In genomic region chr2:112664689-112665088, GRCh38 we compare ENCODE assay signal across 22 cellular contexts. TPM values are rescaled to one million over a fixed set of nuclear protein-coding genes. Genes with fewer than 3 reads are reported as not detected.
DNase-seq lines count a peak whose midpoint lies in the region; ATAC-seq, FAIRE-seq and TF ChIP-seq lines count a peak whose summit lies in the region.
"Had no signal": no experiment of that assay in that cellular context is flagged by ENCODE, and none has a peak within 500 bp of the region (broad histone marks: within the 10 kb centered on the region; RNA-seq: fewer than 3 reads in every experiment).

No MANE protein-coding gene starts in this region.

- no peak for FAIRE-seq in GM12892 (lab: Jason Lieb, UNC)
- FAIRE-seq: TTC549 had no signal

- no peaks in the 10 kb centered on the region for H3K27me3 Mint-ChIP-seq in T-helper 1 cell treated with Interleukin-12 subunit alpha and Interleukin-12 subunit beta and Interleukin-4 antibody, amounts not matched to agents 30 μg/mL and 1 μg/mL, for 36 hours (ENCODE audit: low read depth)
- H3K27me3 Mint-ChIP-seq in activated T-helper 1 cell treated with anti-CD3 and anti-CD28 coated beads, Interleukin-12 subunit alpha, Interleukin-12 subunit beta, Interleukin-2, Interleukin-4 antibody, amounts not matched to agents 30 ng/mL and 10 ng/mL and 1 ng/mL, durations not matched to agents 14 hours and 24 hours and 36 hours (ENCODE audit: insufficient read depth): no peaks in the 10 kb centered on the region
- no peaks in the 10 kb centered on the region for H3K27me3 Mint-ChIP-seq in natural killer cell treated with Interleukin-12 subunit alpha and Interleukin-12 subunit beta and Interleukin-15 and Interleukin-18, amount 100 ng/mL, for 72 hours
- H3K27me3 Mint-ChIP-seq: activated CD4-positive, alpha-beta T cell treated with anti-CD3 and anti-CD28 coated beads, Interleukin-2, amount 10 ng/mL, durations not matched to agents 24 days and 14 days; stimulated activated naive CD8-positive, alpha-beta T cell treated with anti-CD3 and anti-CD28 coated beads, Interleukin-15, Interleukin-2, amounts not matched to agents 100 ng/mL and 50 ng/mL, for 24 hours had no signal

- DNase-seq in T-helper 1 cell (no peak), GM12892 (ENCODE audit: insufficient read length) (no peak), glomerular visceral epithelial cell (ENCODE audit: extremely low spot score) (no peak)
- DNase-seq in activated T-helper 1 cell treated with anti-CD3 and anti-CD28 coated beads, Interleukin-12 subunit alpha, Interleukin-12 subunit beta, Interleukin-2, Interleukin-4 antibody, amounts not matched to agents 30 ng/mL and 10 ng/mL and 1 ng/mL, durations not matched to agents 14 hours and 24 hours and 36 hours (ENCODE audit: low spot score): no peak
- DNase-seq in natural killer cell treated with Interleukin-12 subunit alpha and Interleukin-12 subunit beta and Interleukin-15 and Interleukin-18, amount 100 ng/mL, for 72 hours (ENCODE audit: low spot score): no peak
- no peak for DNase-seq in stimulated activated CD4-positive, alpha-beta T cell treated with anti-CD3 and anti-CD28 coated beads, Interleukin-4, amount 100 ng/mL, for 1 hour
- DNase-seq: 8988T; activated CD4-positive, alpha-beta T cell treated with anti-CD3 and anti-CD28 coated beads, Interleukin-2, amount 10 ng/mL, durations not matched to agents 24 days and 14 days; activated naive CD4-positive, alpha-beta T cell treated with Interleukin-2 at 50 U/mL for 16 hours; DMS53; islet precursor cell; NCI-H187 treated with DMSO at 0.1 percent for 48 hours; NCI-H226; ovary; sigmoid colon; trophoblast cell had no signal

- TF ChIP-seq POLR2A in GM12892 (IDR thresholded peaks at IDR 0.05; ENCODE audit: low read depth, low read length): peak; percentile 11; the same call in 1 of the 2 replicates

- intact Hi-C loops in activated T-helper 1 cell treated with anti-CD3 and anti-CD28 coated beads, Interleukin-12 subunit alpha, Interleukin-12 subunit beta, Interleukin-2, Interleukin-4 antibody, amounts not matched to agents 30 ng/mL and 10 ng/mL and 1 ng/mL, durations not matched to agents 14 hours and 24 hours and 36 hours (cut with micrococcal nuclease): loop anchor here (5.0 kb wide), 1 partner anchor 37 kb away; no protein-coding TSS in a partner anchor

- H3K4me1 Mint-ChIP-seq in T-helper 1 cell treated with Interleukin-12 subunit alpha and Interleukin-12 subunit beta and Interleukin-4 antibody, amounts not matched to agents 30 μg/mL and 1 μg/mL, for 36 hours (ENCODE audit: low read depth): peaks cover 30% of the 10 kb centered on the region
- H3K4me1 Mint-ChIP-seq in activated T-helper 1 cell treated with anti-CD3 and anti-CD28 coated beads, Interleukin-12 subunit alpha, Interleukin-12 subunit beta, Interleukin-2, Interleukin-4 antibody, amounts not matched to agents 30 ng/mL and 10 ng/mL and 1 ng/mL, durations not matched to agents 14 hours and 24 hours and 36 hours (ENCODE audit: low read depth): peaks cover 39% of the 10 kb centered on the region
- H3K4me1 Mint-ChIP-seq in natural killer cell treated with Interleukin-12 subunit alpha and Interleukin-12 subunit beta and Interleukin-15 and Interleukin-18, amount 100 ng/mL, for 72 hours (ENCODE audit: low read depth in 2 of 2): peaks cover 25 to 38% of the 10 kb centered on the region in 2 donors

- no peak for ATAC-seq in natural killer cell treated with Interleukin-12 subunit alpha and Interleukin-12 subunit beta and Interleukin-15 and Interleukin-18, amount 100 ng/mL, for 72 hours
- no peak for ATAC-seq in HG03439 (IDR thresholded peaks at IDR 0.05; ENCODE audit: unreplicated experiment)

- H3K4me3 Mint-ChIP-seq in T-helper 1 cell treated with Interleukin-12 subunit alpha and Interleukin-12 subunit beta and Interleukin-4 antibody, amounts not matched to agents 30 μg/mL and 1 μg/mL, for 36 hours: no peak overlapping the region
- no peak overlapping the region for H3K4me3 Mint-ChIP-seq in activated T-helper 1 cell treated with anti-CD3 and anti-CD28 coated beads, Interleukin-12 subunit alpha, Interleukin-12 subunit beta, Interleukin-2, Interleukin-4 antibody, amounts not matched to agents 30 ng/mL and 10 ng/mL and 1 ng/mL, durations not matched to agents 14 hours and 24 hours and 36 hours
- H3K4me3 Mint-ChIP-seq in natural killer cell treated with Interleukin-12 subunit alpha and Interleukin-12 subunit beta and Interleukin-15 and Interleukin-18, amount 100 ng/mL, for 72 hours: no peak overlapping the region
- H3K4me3 Mint-ChIP-seq: activated CD4-positive, alpha-beta T cell treated with anti-CD3 and anti-CD28 coated beads, Interleukin-2, amount 10 ng/mL, durations not matched to agents 24 days and 14 days; stimulated activated naive CD8-positive, alpha-beta T cell treated with anti-CD3 and anti-CD28 coated beads, Interleukin-15, Interleukin-2, amounts not matched to agents 100 ng/mL and 50 ng/mL, for 24 hours had no signal

- no peaks in the 10 kb centered on the region for H3K9me3 Mint-ChIP-seq in T-helper 1 cell treated with Interleukin-12 subunit alpha and Interleukin-12 subunit beta and Interleukin-4 antibody, amounts not matched to agents 30 μg/mL and 1 μg/mL, for 36 hours
- H3K9me3 Mint-ChIP-seq in activated T-helper 1 cell treated with anti-CD3 and anti-CD28 coated beads, Interleukin-12 subunit alpha, Interleukin-12 subunit beta, Interleukin-2, Interleukin-4 antibody, amounts not matched to agents 30 ng/mL and 10 ng/mL and 1 ng/mL, durations not matched to agents 14 hours and 24 hours and 36 hours: no peaks in the 10 kb centered on the region
- H3K9me3 Mint-ChIP-seq in natural killer cell treated with Interleukin-12 subunit alpha and Interleukin-12 subunit beta and Interleukin-15 and Interleukin-18, amount 100 ng/mL, for 72 hours: no peaks in the 10 kb centered on the region
- H3K9me3 Mint-ChIP-seq: activated CD4-positive, alpha-beta T cell treated with anti-CD3 and anti-CD28 coated beads, Interleukin-2, amount 10 ng/mL, durations not matched to agents 24 days and 14 days; stimulated activated naive CD8-positive, alpha-beta T cell treated with anti-CD3 and anti-CD28 coated beads, Interleukin-15, Interleukin-2, amounts not matched to agents 100 ng/mL and 50 ng/mL, for 24 hours had no signal

- H3K27ac Mint-ChIP-seq in T-helper 1 cell treated with Interleukin-12 subunit alpha and Interleukin-12 subunit beta and Interleukin-4 antibody, amounts not matched to agents 30 μg/mL and 1 μg/mL, for 36 hours: peak overlapping the region; percentile 80
- peak overlapping the region; percentile 8 for H3K27ac Mint-ChIP-seq in activated T-helper 1 cell treated with anti-CD3 and anti-CD28 coated beads, Interleukin-12 subunit alpha, Interleukin-12 subunit beta, Interleukin-2, Interleukin-4 antibody, amounts not matched to agents 30 ng/mL and 10 ng/mL and 1 ng/mL, durations not matched to agents 14 hours and 24 hours and 36 hours
- H3K27ac Mint-ChIP-seq in natural killer cell treated with Interleukin-12 subunit alpha and Interleukin-12 subunit beta and Interleukin-15 and Interleukin-18, amount 100 ng/mL, for 72 hours: peak overlapping the region; percentile 5 to 53
- H3K27ac Mint-ChIP-seq: activated CD4-positive, alpha-beta T cell treated with anti-CD3 and anti-CD28 coated beads, Interleukin-2, amount 10 ng/mL, durations not matched to agents 24 days and 14 days; stimulated activated naive CD8-positive, alpha-beta T cell treated with anti-CD3 and anti-CD28 coated beads, Interleukin-15, Interleukin-2, amounts not matched to agents 100 ng/mL and 50 ng/mL, for 24 hours had no signal

- H3K36me3 Mint-ChIP-seq in T-helper 1 cell treated with Interleukin-12 subunit alpha and Interleukin-12 subunit beta and Interleukin-4 antibody, amounts not matched to agents 30 μg/mL and 1 μg/mL, for 36 hours (ENCODE audit: low read depth): peaks cover 58% of the 10 kb centered on the region
- peaks cover 56% of the 10 kb centered on the region for H3K36me3 Mint-ChIP-seq in activated T-helper 1 cell treated with anti-CD3 and anti-CD28 coated beads, Interleukin-12 subunit alpha, Interleukin-12 subunit beta, Interleukin-2, Interleukin-4 antibody, amounts not matched to agents 30 ng/mL and 10 ng/mL and 1 ng/mL, durations not matched to agents 14 hours and 24 hours and 36 hours (ENCODE audit: low read depth)
- peaks cover 35% of the 10 kb centered on the region for H3K36me3 Mint-ChIP-seq in natural killer cell treated with Interleukin-12 subunit alpha and Interleukin-12 subunit beta and Interleukin-15 and Interleukin-18, amount 100 ng/mL, for 72 hours

RNA-seq across cellular contexts. Expression of gene SLC20A1, which starts 18.9 kb away (rescaled TPM):
- polyA plus RNA-seq in GM12892 (2012; ENCODE audit: missing spikeins): 43.0 TPM
- 164 and 172 TPM in 2 replicates for total RNA-seq in activated T-helper 1 cell treated with anti-CD3 and anti-CD28 coated beads, Interleukin-12 subunit alpha, Interleukin-12 subunit beta, Interleukin-2, Interleukin-4 antibody, amounts not matched to agents 30 ng/mL and 10 ng/mL and 1 ng/mL, durations not matched to agents 14 hours and 24 hours and 36 hours
- total RNA-seq in natural killer cell treated with Interleukin-12 subunit alpha and Interleukin-12 subunit beta and Interleukin-15 and Interleukin-18, amount 100 ng/mL, for 72 hours: 100 to 1,000 TPM; 125 to 168 TPM

RNA-seq across cellular contexts. Expression of gene NT5DC4, which starts 56.1 kb away (rescaled TPM):
- 0.68 TPM for polyA plus RNA-seq in GM12892 (2012; ENCODE audit: missing spikeins)
- not detected in 2 replicates for total RNA-seq in activated T-helper 1 cell treated with anti-CD3 and anti-CD28 coated beads, Interleukin-12 subunit alpha, Interleukin-12 subunit beta, Interleukin-2, Interleukin-4 antibody, amounts not matched to agents 30 ng/mL and 10 ng/mL and 1 ng/mL, durations not matched to agents 14 hours and 24 hours and 36 hours
- total RNA-seq in natural killer cell treated with Interleukin-12 subunit alpha and Interleukin-12 subunit beta and Interleukin-15 and Interleukin-18, amount 100 ng/mL, for 72 hours: not detected
- total RNA-seq: activated CD4-positive, alpha-beta T cell treated with anti-CD3 and anti-CD28 coated beads, Interleukin-2, amount 10 ng/mL, durations not matched to agents 24 days and 14 days; lung microvascular endothelial cell; ovary; sigmoid colon had no signal
- polyA plus RNA-seq: BJ, ovary had no signal

Comparison
In these comparisons a context has a peak if more than half of its experiments do, and no peak if none do; other contexts are left out.
1. H3K27ac Mint-ChIP-seq: peak in every context shown above with its lines; median percentile 80 in T-helper 1 cell treated with Interleukin-12 subunit alpha and Interleukin-12 subunit beta and Interleukin-4 antibody, amounts not matched to agents 30 μg/mL and 1 μg/mL, for 36 hours; 29 in natural killer cell treated with Interleukin-12 subunit alpha and Interleukin-12 subunit beta and Interleukin-15 and Interleukin-18, amount 100 ng/mL, for 72 hours; 8 in activated T-helper 1 cell treated with anti-CD3 and anti-CD28 coated beads, Interleukin-12 subunit alpha, Interleukin-12 subunit beta, Interleukin-2, Interleukin-4 antibody, amounts not matched to agents 30 ng/mL and 10 ng/mL and 1 ng/mL, durations not matched to agents 14 hours and 24 hours and 36 hours.